Comparison of ENCODE assay signal across 10 cellular contexts in the genomic region with DNA sequence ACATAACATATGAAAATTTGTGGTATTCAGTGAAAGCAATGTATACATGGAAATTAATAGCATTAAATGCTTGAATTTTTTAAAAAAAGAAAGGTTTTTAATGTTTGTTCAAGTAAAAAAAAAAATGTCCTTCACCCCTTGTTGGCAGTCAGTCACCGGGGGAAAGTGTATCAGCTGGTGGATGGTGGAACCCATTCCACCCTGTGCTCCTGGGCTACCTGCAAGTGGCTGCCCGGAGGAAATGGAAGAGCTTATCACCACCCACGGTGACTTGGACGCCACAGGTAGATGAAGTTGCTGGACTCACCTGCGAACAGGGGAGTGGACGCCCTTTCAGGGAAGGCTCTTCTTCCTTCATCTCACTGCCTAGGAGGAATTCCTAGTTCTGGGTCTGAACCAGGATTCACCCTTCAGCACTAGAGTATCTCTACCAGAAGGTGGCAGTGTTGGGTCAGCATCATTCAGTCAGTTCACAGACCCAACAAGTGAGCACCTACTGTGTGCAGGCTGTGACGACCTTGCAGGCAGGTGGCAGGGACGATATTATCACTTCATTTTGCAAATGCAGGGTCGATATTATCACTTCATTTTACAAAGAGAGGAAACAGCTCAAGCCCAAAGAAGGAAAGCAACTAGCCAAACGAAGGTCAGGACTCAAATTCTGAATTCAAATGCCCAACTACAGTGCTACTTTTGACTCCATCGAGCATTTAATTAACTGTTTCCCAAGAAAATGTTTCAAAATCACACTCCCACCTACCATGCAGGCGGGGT. TPM values are rescaled to one million over a fixed set of nuclear protein-coding genes. Genes with fewer than 3 reads are reported as not detected.
DNase-seq lines count a peak whose midpoint lies in the region; ATAC-seq, FAIRE-seq and TF ChIP-seq lines count a peak whose summit lies in the region.
"Had no signal": no experiment of that assay in that cellular context is flagged by ENCODE, and none has a peak within 500 bp of the region (broad histone marks: within the 10 kb centered on the region; RNA-seq: fewer than 3 reads in every experiment).

No MANE protein-coding gene starts in this region.

- H3K4me3 Mint-ChIP-seq in Calu3 (ENCODE audit: low read depth, unreplicated experiment) (no peak overlapping the region), HFFc6 (no peak overlapping the region)

- H3K27ac Mint-ChIP-seq in Calu3 (ENCODE audit: unreplicated experiment) (no peak overlapping the region), HFFc6 (no peak overlapping the region)

- H3K4me1 Mint-ChIP-seq in Calu3 (ENCODE audit: low read depth, unreplicated experiment), result peaks cover 42% of the 10 kb centered on the region
- H3K4me1 Mint-ChIP-seq in HFFc6 (ENCODE audit: low read depth), result no peaks in the 10 kb centered on the region

- no peaks in the 10 kb centered on the region for H3K79me2 ChIP-seq in OCI-LY7 (ENCODE audit: insufficient read depth, low read depth, low read length)

- H3K36me3 Mint-ChIP-seq in Calu3 (ENCODE audit: insufficient read depth, unreplicated experiment) (peaks cover 16% of the 10 kb centered on the region), HFFc6 (ENCODE audit: low read depth) (no peaks in the 10 kb centered on the region)

- DNase-seq in Calu3 (peak; percentile 66), HFFc6 (peak; percentile 25), OCI-LY7 (ENCODE audit: low spot score) (peak; percentile 63), astrocyte of the cerebellum (ENCODE audit: low read depth) (peak; percentile 26), iPS DF 19.7 (ENCODE audit: low read depth, low spot score) (peak; percentile 72), small intestine (peak; percentile 70)

- ATAC-seq in HG03457 (IDR thresholded peaks at IDR 0.05; ENCODE audit: unreplicated experiment) (no peak), GM19324 (IDR thresholded peaks at IDR 0.05; ENCODE audit: low FRiP score, unreplicated experiment) (no peak)

- H3K9me3 ChIP-seq in OCI-LY7 (ENCODE audit: low read length) (peaks cover 7% of the 10 kb centered on the region; the same call in 1 of the 2 replicates), small intestine (ENCODE audit: control insufficient read depth, low read depth) (no peaks in the 10 kb centered on the region)

- no peaks in the 10 kb centered on the region for H3K9me3 Mint-ChIP-seq in Calu3 (ENCODE audit: low read depth, unreplicated experiment)
- H3K9me3 Mint-ChIP-seq in HFFc6, result no peaks in the 10 kb centered on the region

- in situ Hi-C loops in astrocyte of the cerebellum (cut with HindIII; ENCODE audit: low sequenced_read_pairs), result no loop called here

- BruUV-seq in Calu3 (replicated peaks; lab: Mats Ljungman, UMichigan) (no TSS peak), OCI-LY7 (replicated peaks; lab: Mats Ljungman, UMichigan) (no TSS peak)

- no peak overlapping the region for H3K4me2 ChIP-seq in OCI-LY7 (ENCODE audit: low read length)

- no peak for FAIRE-seq in small intestine (lab: Jason Lieb, UNC)

- H4K20me1 ChIP-seq in OCI-LY7 (ENCODE audit: insufficient read depth, low read length), result no peaks in the 10 kb centered on the region

- CTCF ChIA-PET in Calu3 (lab: Charles Lee) (interaction anchor here (1.0 to 2.6 kb wide), 5 partner anchors 137 to 317 kb away, joined by 3 to 16 read pairs (median 7); no protein-coding TSS in a partner anchor), OCI-LY7 (lab: Charles Lee; ENCODE audit: unreplicated experiment) (interaction anchor here (0.8 kb wide), 1 partner anchor 9 kb away, joined by 4 read pairs; no protein-coding TSS in a partner anchor)

- no peaks in the 10 kb centered on the region for H3K36me3 ChIP-seq in OCI-LY7 (ENCODE audit: insufficient read depth, low read length)
- no peaks in the 10 kb centered on the region for H3K36me3 ChIP-seq in small intestine (ENCODE audit: control insufficient read depth in 2 of 2, insufficient read depth in 2 of 2, low read length in 2 of 2)

- peaks cover 0 to 2% of the 10 kb centered on the region in 2 donors for H3K27me3 ChIP-seq in small intestine (ENCODE audit: control insufficient read depth in 2 of 2, insufficient read depth in 2 of 2, low read length in 2 of 2)

- intact Hi-C loops in Calu3 (cut with micrococcal nuclease; ENCODE audit: unreplicated experiment) (loop anchor here (1.0 to 10.0 kb wide), 2 partner anchors 140 to 339 kb away; no protein-coding TSS in a partner anchor), OCI-LY7 (cut with micrococcal nuclease; ENCODE audit: unreplicated experiment) (loop anchor here (1.0 kb wide), 1 partner anchor 140 kb away; no protein-coding TSS in a partner anchor)

- WGBS in small intestine, 3 donors, result 17 to 30% (median 21%) methylated on average over 12 of the region's 12 CpGs

- POLR2A ChIA-PET in OCI-LY7 (lab: Charles Lee), result no interaction called here

- no peak overlapping the region for H2AFZ ChIP-seq in OCI-LY7 (ENCODE audit: low read length)

- H3K27ac ChIP-seq in OCI-LY7 (ENCODE audit: low read depth, low read length, poor library complexity, severe bottlenecking), result no peak overlapping the region
- no peak overlapping the region for H3K27ac ChIP-seq in small intestine (ENCODE audit: low read depth in 1 of 2, low read length in 1 of 2)

- H3K4me3 ChIP-seq in OCI-LY7 (ENCODE audit: low read depth, low read length, poor library complexity, severe bottlenecking) (no peak overlapping the region), astrocyte of the cerebellum (ENCODE audit: low read depth, low read length) (no peak overlapping the region), small intestine (ENCODE audit: low read depth in 1 of 2, low read length in 2 of 2) (no peak overlapping the region)
- H3K4me3 ChIP-seq: skin epidermis had no signal

- H3K27me3 Mint-ChIP-seq in Calu3 (ENCODE audit: unreplicated experiment), result peaks cover 35% of the 10 kb centered on the region
- H3K27me3 Mint-ChIP-seq in HFFc6 (ENCODE audit: insufficient read depth), result peaks cover 35% of the 10 kb centered on the region

- peaks cover 7% of the 10 kb centered on the region for H3K4me1 ChIP-seq in OCI-LY7 (ENCODE audit: insufficient read depth, low read length, poor library complexity, severe bottlenecking)
- H3K4me1 ChIP-seq in small intestine (ENCODE audit: control insufficient read depth in 2 of 2, insufficient read depth in 1 of 2, low read depth in 1 of 2, low read length in 1 of 2), result peaks cover 3 to 12% of the 10 kb centered on the region in 2 donors

- peak; percentile 85 for TF ChIP-seq CTCF in Calu3 (IDR thresholded peaks at IDR 0.05; ENCODE audit: unreplicated experiment)
- peak; percentile 94 for TF ChIP-seq CTCF in HFFc6 (IDR thresholded peaks at IDR 0.05)
- peak; percentile 93 for TF ChIP-seq CTCF in OCI-LY7 (conservative IDR thresholded peaks at IDR 0.05; ENCODE audit: low read length)
- peak; percentile 88 for TF ChIP-seq CTCF in astrocyte of the cerebellum (IDR thresholded peaks at IDR 0.05; ENCODE audit: low read depth, low read length, missing control alignments)

- no peaks in the 10 kb centered on the region for H3K9me2 ChIP-seq in OCI-LY7 (ENCODE audit: insufficient read depth, low read length)

RNA-seq across cellular contexts. Expression of gene CIB4, which starts 35.8 kb away (rescaled TPM):
- total RNA-seq in Calu3 (2022), result not detected in 2 replicates
- total RNA-seq in HFFc6 (2021; fragmentation: NEBNext Ultra II Directional; extraction: Animal tissue kit (Norgen Biotek cat#: 25700)), result not detected
- total RNA-seq in OCI-LY7 (2014; rRNA removed; shearing (Covaris generic)), result not detected in 2 replicates
- total RNA-seq in OCI-LY7 (2022), result not detected in 2 replicates
- polyA plus RNA-seq in small intestine, result not detected
- total RNA-seq: T-helper 1 cell treated with Interleukin-12 subunit alpha and Interleukin-12 subunit beta and Interleukin-4 antibody, amounts not matched to agents 30 ng/mL and 1 ng/mL, for 36 hours had no signal
